In the genomic region with DNA sequence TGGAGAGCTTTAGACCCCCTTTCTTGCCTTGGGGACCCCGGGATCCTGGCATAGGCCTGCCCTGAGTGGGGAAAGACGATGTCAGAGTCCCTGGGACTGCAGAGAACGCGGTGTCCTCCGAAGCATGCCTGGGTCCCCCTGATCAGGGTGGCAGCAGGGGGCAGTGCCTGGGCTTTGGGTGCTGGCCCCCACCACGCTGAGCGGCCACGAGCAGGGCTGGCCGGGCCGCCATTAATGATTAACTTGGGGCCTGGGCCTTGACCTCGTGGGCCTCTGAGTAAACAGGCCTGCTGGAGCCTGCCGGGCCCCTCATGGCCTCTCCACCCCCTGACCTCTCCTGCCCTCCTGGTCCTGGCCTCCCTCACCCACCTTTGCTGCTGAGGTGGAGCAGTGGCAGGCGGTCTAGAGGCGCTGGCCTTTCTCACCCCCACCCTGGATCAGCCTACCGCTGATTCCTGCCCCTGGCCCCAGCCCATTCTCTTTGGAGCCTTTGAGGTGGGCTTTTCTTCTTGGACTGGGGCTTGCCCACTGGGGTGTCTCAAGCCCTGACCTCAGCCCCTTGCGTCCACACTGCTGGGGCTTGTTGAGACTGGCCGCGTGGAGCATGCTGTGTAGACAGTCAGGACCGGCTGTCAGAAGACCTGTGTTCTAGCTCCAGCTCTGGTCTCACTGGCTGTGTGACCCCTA, we compare ENCODE assay signal across 1 cellular context.
A peak's percentile ranks its signal among the peaks of the same experiment; 100 is the strongest.
TF ChIP-seq lines count a peak whose summit lies in the region.

No MANE protein-coding gene starts in this region.

TF ChIP-seq in HepG2, 621 proteins besides CTCF, POLR2A, EP300 and RAD21 (continued from another document):
- TF ChIP-seq, protein P1, sequence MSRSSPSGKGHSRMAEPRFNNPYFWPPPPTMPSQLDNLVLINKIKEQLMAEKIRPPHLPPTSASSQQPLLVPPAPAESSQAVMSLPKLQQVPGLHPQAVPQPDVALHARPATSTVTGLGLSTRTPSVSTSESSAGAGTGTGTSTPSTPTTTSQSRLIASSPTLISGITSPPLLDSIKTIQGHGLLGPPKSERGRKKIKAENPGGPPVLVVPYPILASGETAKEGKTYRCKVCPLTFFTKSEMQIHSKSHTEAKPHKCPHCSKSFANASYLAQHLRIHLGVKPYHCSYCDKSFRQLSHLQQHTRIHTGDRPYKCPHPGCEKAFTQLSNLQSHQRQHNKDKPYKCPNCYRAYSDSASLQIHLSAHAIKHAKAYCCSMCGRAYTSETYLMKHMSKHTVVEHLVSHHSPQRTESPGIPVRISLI (CRISPR knock-in tag; IDR thresholded peaks at IDR 0.05; ENCODE audit: borderline replicate concordance) = peak; percentile 65; the same call in 1 of the 2 replicates
- TF ChIP-seq GPN1 (CRISPR knock-in tag; IDR thresholded peaks at IDR 0.05; ENCODE audit: borderline replicate concordance) = no peak
